ENCODE assay signal across 8 cellular contexts in genomic region chr1:156496211-156496761, GRCh38. TPM values are rescaled to one million over a fixed set of nuclear protein-coding genes. Genes with fewer than 3 reads are reported as not detected.
A peak's percentile ranks its signal among the peaks of the same experiment; 100 is the strongest.
DNase-seq lines count a peak whose midpoint lies in the region; ATAC-seq and TF ChIP-seq lines count a peak whose summit lies in the region.

No MANE protein-coding gene starts in this region.

- H3K27me3 ChIP-seq in neutrophil = no peaks in the 10 kb centered on the region

- peaks cover 62 to 70% (median 67%) of the 10 kb centered on the region in 3 donors for H3K4me1 Mint-ChIP-seq in IgD-negative memory B cell
- peaks cover 79% of the 10 kb centered on the region for H3K4me1 Mint-ChIP-seq in central memory CD8-positive, alpha-beta T cell

- no peaks in the 10 kb centered on the region for H3K9me3 Mint-ChIP-seq in IgD-negative memory B cell
- H3K9me3 Mint-ChIP-seq in central memory CD8-positive, alpha-beta T cell = no peaks in the 10 kb centered on the region

- H3K27ac ChIP-seq in neutrophil = peak overlapping the region; percentile 15

- no peak for ATAC-seq in central memory CD8-positive, alpha-beta T cell (replicated peaks; ENCODE audit: extremely low read depth, poor library complexity, severe bottlenecking)
- ATAC-seq in GM21360 (IDR thresholded peaks at IDR 0.05; ENCODE audit: unreplicated experiment) = no peak

- no peak for TF ChIP-seq CTCF in neutrophil (IDR thresholded peaks at IDR 0.05)
- no peak for TF ChIP-seq CTCF in GM10248 (IDR thresholded peaks at IDR 0.05; ENCODE audit: control extremely low read depth, extremely low read depth, low read depth, missing control alignments)

- peaks cover 44 to 68% of the 10 kb centered on the region in 2 experiments for H3K4me1 ChIP-seq in neutrophil (ENCODE audit: control insufficient read depth in 1 of 2, insufficient read depth in 1 of 2, low read depth in 1 of 2, low read length in 1 of 2)

- H3K27ac Mint-ChIP-seq in IgD-negative memory B cell = peak overlapping the region; percentile 89 to 98 (median 92)
- peak overlapping the region; percentile 90 for H3K27ac Mint-ChIP-seq in central memory CD8-positive, alpha-beta T cell (ENCODE audit: low read depth)

- CTCF ChIA-PET in GM10248 (lab: Yijun Ruan, JAX) = interaction anchor here (17.2 kb wide), 1 partner anchor 10 kb away, joined by 373 read pairs; no protein-coding TSS in a partner anchor

- H3K27me3 Mint-ChIP-seq in IgD-negative memory B cell = no peaks in the 10 kb centered on the region
- H3K27me3 Mint-ChIP-seq in central memory CD8-positive, alpha-beta T cell = no peaks in the 10 kb centered on the region

- no peaks in the 10 kb centered on the region for H3K9me3 ChIP-seq in neutrophil

- peaks cover 1% of the 10 kb centered on the region for H3K36me3 Mint-ChIP-seq in IgD-negative memory B cell
- peaks cover 28% of the 10 kb centered on the region for H3K36me3 Mint-ChIP-seq in central memory CD8-positive, alpha-beta T cell (ENCODE audit: insufficient read depth)

- H3K4me3 ChIP-seq in neutrophil (ENCODE audit: low read depth in 1 of 2, low read length in 1 of 2) = no peak overlapping the region

- H3K4me3 Mint-ChIP-seq in IgD-negative memory B cell = peak overlapping the region; percentile 56 to 96 (median 83)
- peak overlapping the region; percentile 87 for H3K4me3 Mint-ChIP-seq in central memory CD8-positive, alpha-beta T cell

- DNase-seq in D341Med (ENCODE audit: low spot score) (peak; percentile 60), GM10248 (ENCODE audit: extremely low spot score) (no peak), iPS-NIHi11 (ENCODE audit: low spot score) (no peak)
- DNase-seq in central memory CD8-positive, alpha-beta T cell (ENCODE audit: low spot score in 2 of 2) = no peak
- no peak for DNase-seq in stimulated activated CD4-positive, alpha-beta T cell treated with anti-CD3 and anti-CD28 coated beads, Interleukin-2, amount 100 ng/mL, for 48 hours

- peaks cover 18% of the 10 kb centered on the region for H3K36me3 ChIP-seq in neutrophil

- POLR2A ChIA-PET in GM10248 (lab: Yijun Ruan, JAX) = no interaction called here

RNA-seq across cellular contexts. Expression of gene MEF2D, which starts 4.3 kb away (rescaled TPM):
- polyA plus RNA-seq in IgD-negative memory B cell = 16.2 TPM
